Comparison of ENCODE assay signal across 9 cellular contexts in genomic region chr12:62966446-62966989, GRCh38. TPM values are rescaled to one million over a fixed set of nuclear protein-coding genes. Genes with fewer than 3 reads are reported as not detected.
DNase-seq lines count a peak whose midpoint lies in the region; ATAC-seq, FAIRE-seq and TF ChIP-seq lines count a peak whose summit lies in the region.
"Not testable (repeated sequence)": the region's sequence is repeated elsewhere in the genome, so short reads cannot be mapped to it uniquely, and the experiment has no call there.
"Had no signal": no experiment of that assay in that cellular context is flagged by ENCODE, and none has a peak within 500 bp of the region (broad histone marks: within the 10 kb centered on the region; RNA-seq: fewer than 3 reads in every experiment).

No MANE protein-coding gene starts in this region.

- DNase-seq in Calu3: peak; percentile 87
- DNase-seq in NCI-H2107 treated with DMSO at 0.1 percent for 48 hours (lab: John Stamatoyannopoulos, UW; ENCODE audit: unreplicated experiment): peak; percentile 9
- DNase-seq in WTC11 (ENCODE audit: low spot score); type B pancreatic cell (ENCODE audit: extremely low spot score, unreplicated experiment): not testable (repeated sequence)
- DNase-seq in bronchial epithelial cell (ENCODE audit: low read depth): peak; percentile 93
- peak; percentile 70 for DNase-seq in islet precursor cell
- DNase-seq in pancreas: peak in 1 of 6 donors; percentile 10

- H3K4me1 ChIP-seq in pancreas: peaks cover 0 to 13% (median 7%) of the 10 kb centered on the region in 3 donors

- H3K4me1 Mint-ChIP-seq in Calu3 (ENCODE audit: low read depth, unreplicated experiment): peaks cover 33% of the 10 kb centered on the region
- not testable (repeated sequence) for H3K4me1 Mint-ChIP-seq in WTC11
- peaks cover 20% of the 10 kb centered on the region for H3K4me1 Mint-ChIP-seq in type B pancreatic cell (ENCODE audit: unreplicated experiment)

- POLR2A ChIA-PET in WTC11 (lab: Charles Lee): not testable (repeated sequence)

- peaks cover 14% of the 10 kb centered on the region for H3K36me3 Mint-ChIP-seq in Calu3 (ENCODE audit: insufficient read depth, unreplicated experiment)
- H3K36me3 Mint-ChIP-seq in WTC11, type B pancreatic cell: not testable (repeated sequence)

- not testable (repeated sequence) for H3K36me3 ChIP-seq in bronchial epithelial cell (ENCODE audit: control insufficient read depth, insufficient read depth, low read length); pancreas

- BruUV-seq in Calu3 (replicated peaks; lab: Mats Ljungman, UMichigan): not testable (repeated sequence)

- not testable (repeated sequence) for H3K27me3 ChIP-seq in bronchial epithelial cell (ENCODE audit: control insufficient read depth, insufficient read depth, low read length); pancreas

- not testable (repeated sequence) for H3K9me3 Mint-ChIP-seq in Calu3 (ENCODE audit: low read depth, unreplicated experiment); WTC11; type B pancreatic cell

- intact Hi-C loops in Calu3 (cut with micrococcal nuclease; ENCODE audit: unreplicated experiment); pancreas (cut with DNase I): not testable (repeated sequence)

- not testable (repeated sequence) for H3K9me3 ChIP-seq in pancreas

- CTCF ChIA-PET in Calu3 (lab: Charles Lee): interaction anchor here (1.0 kb wide), 1 partner anchor 11 kb away, joined by 3 read pairs; no protein-coding TSS in a partner anchor
- CTCF ChIA-PET in WTC11 (lab: Charles Lee): not testable (repeated sequence)

- H3K4me3 Mint-ChIP-seq in Calu3 (ENCODE audit: low read depth, unreplicated experiment): peak overlapping the region; percentile 20
- not testable (repeated sequence) for H3K4me3 Mint-ChIP-seq in WTC11, type B pancreatic cell

- not testable (repeated sequence) for TF ChIP-seq CTCF in Calu3 (IDR thresholded peaks at IDR 0.05; ENCODE audit: unreplicated experiment); WTC11 (IDR thresholded peaks at IDR 0.05); bronchial epithelial cell (IDR thresholded peaks at IDR 0.05; ENCODE audit: insufficient read depth, low read length, severe bottlenecking); pancreas (IDR thresholded peaks at IDR 0.05); type B pancreatic cell (conservative IDR thresholded peaks at IDR 0.05)

- H3K27ac Mint-ChIP-seq in Calu3 (ENCODE audit: unreplicated experiment) (peak overlapping the region; percentile 92), type B pancreatic cell (peak overlapping the region; percentile 64)
- not testable (repeated sequence) for H3K27ac Mint-ChIP-seq in WTC11

- not testable (repeated sequence) for H3K4me3 ChIP-seq in bronchial epithelial cell (ENCODE audit: low read depth, low read length); pancreas

- not testable (repeated sequence) for H3K27me3 Mint-ChIP-seq in Calu3 (ENCODE audit: unreplicated experiment); type B pancreatic cell
- H3K27me3 Mint-ChIP-seq in WTC11 (ENCODE audit: low read depth): peaks cover 17% of the 10 kb centered on the region

- peak; percentile 48 for ATAC-seq in HG02623 (IDR thresholded peaks at IDR 0.05; ENCODE audit: unreplicated experiment)
- ATAC-seq in WTC11: peak; percentile 43
- ATAC-seq in pancreas: peak; percentile 56 to 91 (median 70)

- FAIRE-seq in bronchial epithelial cell (lab: Jason Lieb, UNC); pancreas (lab: Jason Lieb, UNC): not testable (repeated sequence)

- 71 to 82% methylated on average over 8 of the region's 8 CpGs for WGBS in pancreas, 2 donors

- H3K27ac ChIP-seq in pancreas: peak overlapping the region in 1 of 4 donors; percentile 57

RNA-seq across cellular contexts. Expression of gene PPM1H, which starts 31.6 kb away (rescaled TPM):
- 36.7 and 39.1 TPM in 2 replicates for total RNA-seq in Calu3 (2022)
- total RNA-seq in WTC11 (2021): 37.1 to 45.6 TPM (median 40.9 TPM) in 3 replicates
- 0.79 and 0.90 TPM in 2 replicates for total RNA-seq in bronchial epithelial cell
- total RNA-seq in pancreas: 10 to 100 TPM in 2 of 6 donors, 1 to 10 TPM in 4; 5.2 to 12.9 (median 6.3) TPM
- 1 to 10 TPM; 1.7 to 3.6 TPM for polyA plus RNA-seq in pancreas
- 31.0 and 78.9 TPM in 2 replicates for total RNA-seq in type B pancreatic cell (ENCODE audit: low replicate concordance)
- polyA plus RNA-seq: naive thymus-derived CD4-positive, alpha-beta T cell had no signal
